8 cellular contexts compared by ENCODE assay signal in the genomic region with DNA sequence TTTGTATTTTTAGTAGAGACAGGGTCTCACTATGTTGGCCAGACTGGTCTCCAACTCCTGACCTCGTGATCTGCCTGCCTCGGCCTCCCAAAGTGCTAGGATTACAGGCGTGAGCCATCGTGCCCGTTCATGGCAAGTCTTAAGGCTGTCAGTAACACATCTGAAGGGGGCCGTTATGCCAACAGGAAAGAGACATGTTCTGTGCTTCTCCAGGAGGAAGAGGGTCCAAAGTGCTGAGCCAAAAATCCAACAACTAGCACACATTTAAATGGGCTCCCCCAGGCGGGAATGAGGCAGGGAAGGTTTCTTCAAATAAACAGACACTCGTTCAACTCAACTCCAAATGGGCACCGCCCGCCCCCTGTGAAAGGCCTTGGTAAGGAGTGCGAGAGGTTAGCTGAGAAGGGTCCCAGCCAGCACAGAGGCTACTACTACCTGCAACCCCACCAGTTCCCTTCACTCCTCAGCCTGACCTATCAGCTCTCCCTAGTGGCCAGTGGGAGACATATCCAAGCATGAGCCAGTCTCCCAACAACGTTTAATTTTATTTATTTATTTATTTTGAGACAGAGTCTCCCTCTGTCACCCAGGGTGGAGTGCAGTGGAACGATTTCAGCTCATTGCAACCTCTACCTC.
DNase-seq lines count a peak whose midpoint lies in the region; ATAC-seq, FAIRE-seq and TF ChIP-seq lines count a peak whose summit lies in the region.

No MANE protein-coding gene starts in this region.

- no peaks in the 10 kb centered on the region for H3K79me2 ChIP-seq in K562 (ENCODE audit: control insufficient read depth, insufficient read depth, low read length)

- no peak for FAIRE-seq in K562 (lab: Jason Lieb, UNC)

- 0% methylated on average over 8 of the region's 13 CpGs for WGBS in K562 (ENCODE audit: insufficient coverage, low coverage, missing lambda C conversion rate)
- 68 to 73% methylated on average over 13 of the region's 13 CpGs for WGBS in upper lobe of left lung, 2 donors

- H3K27me3 ChIP-seq in K562 (ENCODE audit: control insufficient read depth in 2 of 2, insufficient read depth in 2 of 2, low read length in 2 of 2), result peaks cover 0 to 10% of the 10 kb centered on the region in 2 experiments; a peak in 3 of 5 replicates
- H3K27me3 ChIP-seq in kidney epithelial cell (ENCODE audit: control insufficient read depth, insufficient read depth, low read length), result no peaks in the 10 kb centered on the region
- H3K27me3 ChIP-seq in upper lobe of left lung, result no peaks in the 10 kb centered on the region

- TF ChIP-seq RAD21 in K562 (CRISPR knock-in tag; conservative IDR thresholded peaks at IDR 0.05 in 1 of 2, IDR thresholded peaks at IDR 0.05 in 1 of 2), result peak in 1 of 2 experiments; percentile 38; a peak in 2 of 4 replicates

- no TSS peak for BruUV-seq in K562 (replicated peaks; lab: Mats Ljungman, UMichigan)

- CTCF ChIA-PET in K562 (lab: Yijun Ruan, JAX; ENCODE audit: low intra/inter-chr PET ratio), result interaction anchor here (1.0 kb wide), 1 partner anchor 143 kb away, joined by 4 read pairs; no protein-coding TSS in a partner anchor

- ATAC-seq in K562 (peak; percentile 85), upper lobe of left lung (ENCODE audit: low FRiP score in 2 of 2) (peak; percentile 45 to 76)

- H3K9me1 ChIP-seq in K562 (ENCODE audit: control insufficient read depth, insufficient read depth, low read length), result no peaks in the 10 kb centered on the region

- H3K9me3 ChIP-seq in K562 (replicated peaks; ENCODE audit: control insufficient read depth, insufficient read depth, low read depth, low read length) (no peaks in the 10 kb centered on the region), upper lobe of left lung (no peaks in the 10 kb centered on the region)

- intact Hi-C loops in K562 (cut with micrococcal nuclease), result no loop called here

- H3K4me2 ChIP-seq in K562 (ENCODE audit: insufficient read depth, low read length), result no peak overlapping the region

- TF ChIP-seq POLR2A in NB4 (IDR thresholded peaks at IDR 0.05; ENCODE audit: extremely low read depth, insufficient read length) (no peak), K562 (conservative IDR thresholded peaks at IDR 0.05) (no peak), upper lobe of left lung (IDR thresholded peaks at IDR 0.05) (no peak)

- H3K27ac ChIP-seq in K562 (ENCODE audit: extremely low read depth, low read depth, low read length), result no peak overlapping the region
- H3K27ac ChIP-seq in upper lobe of left lung, result no peak overlapping the region

- no peak overlapping the region for H3K9ac ChIP-seq in K562 (ENCODE audit: insufficient read depth in 1 of 2, low read depth in 2 of 2, low read length in 2 of 2)

- no peaks in the 10 kb centered on the region for H3K36me3 ChIP-seq in K562 (ENCODE audit: control insufficient read depth, insufficient read depth, low read length)
- no peaks in the 10 kb centered on the region for H3K36me3 ChIP-seq in kidney epithelial cell (ENCODE audit: control insufficient read depth, insufficient read depth, low read length)
- no peaks in the 10 kb centered on the region for H3K36me3 ChIP-seq in upper lobe of left lung

- no peak overlapping the region for H3K4me3 ChIP-seq in NB4 (ENCODE audit: low read depth, low read length)
- H3K4me3 ChIP-seq in K562, result no peak overlapping the region
- no peak overlapping the region for H3K4me3 ChIP-seq in kidney epithelial cell (ENCODE audit: low read depth, low read length)
- no peak overlapping the region for H3K4me3 ChIP-seq in upper lobe of left lung

- peak; percentile 6 for DNase-seq in NCI-H2227 (lab: John Stamatoyannopoulos, UW; ENCODE audit: unreplicated experiment)
- no peak for DNase-seq in NCI-H2227 treated with DMSO at 0.1 percent for 48 hours (lab: John Stamatoyannopoulos, UW)
- DNase-seq in NB4 (ENCODE audit: low read depth), result peak; percentile 95
- peak in 2 of 4 experiments; percentile 10 to 28 for DNase-seq in K562 (ENCODE audit: extremely low read depth in 1 of 4, low spot score in 3 of 4)
- DNase-seq in kidney epithelial cell (ENCODE audit: low read depth), result no peak
- peak in 1 of 2 donors; percentile 28 for DNase-seq in upper lobe of left lung
- no peak for DNase-seq in activated effector memory CD4-positive, alpha-beta T cell treated with Interleukin-2 at 50 U/mL for 16 hours
- DNase-seq in NOMO-1 (lab: John Stamatoyannopoulos, UW; ENCODE audit: unreplicated experiment in 2 of 2), result no peak

- POLR2A ChIA-PET in K562 (lab: Yijun Ruan, JAX), result no interaction called here

- in situ Hi-C loops in K562 (cut with MboI), result loop anchor here (25.0 kb wide), 1 partner anchor 145 kb away; no protein-coding TSS in a partner anchor

- no peaks in the 10 kb centered on the region for H3K4me1 ChIP-seq in K562 (replicated peaks in 1 of 2; ENCODE audit: control insufficient read depth in 2 of 2, insufficient read depth in 2 of 2, low read length in 2 of 2)
- peaks cover 0 to 10% (median 9%) of the 10 kb centered on the region in 4 donors for H3K4me1 ChIP-seq in upper lobe of left lung

- H2AFZ ChIP-seq in K562 (ENCODE audit: low read depth, low read length), result no peak overlapping the region

- TF ChIP-seq CTCF in NB4 (IDR thresholded peaks at IDR 0.05; ENCODE audit: low read depth, low read length) (peak; percentile 84), K562 (IDR thresholded peaks at IDR 0.05 in 2 of 3, conservative IDR thresholded peaks at IDR 0.05 in 1 of 3; ENCODE audit: insufficient read depth in 2 of 3, low read depth in 1 of 3, low read length in 3 of 3) (peak; percentile 38 to 43 (median 43); a peak in 3 of 6 replicates), kidney epithelial cell (IDR thresholded peaks at IDR 0.05; ENCODE audit: insufficient read depth, low read length, poor library complexity, severe bottlenecking) (peak; percentile 49), upper lobe of left lung (IDR thresholded peaks at IDR 0.05) (peak in 5 of 6 experiments; percentile 33 to 50 (median 44))

- TF ChIP-seq EP300 in K562 (IDR thresholded peaks at IDR 0.05; ENCODE audit: low read length) (no peak), upper lobe of left lung (IDR thresholded peaks at IDR 0.05) (no peak)

- H4K20me1 ChIP-seq in K562 (replicated peaks; ENCODE audit: control insufficient read depth, insufficient read depth, low read length), result no peaks in the 10 kb centered on the region

TF ChIP-seq in K562, 482 proteins besides CTCF, POLR2A, EP300 and RAD21 (continues in another document):
- no peak for TF ChIP-seq CBX2 (IDR thresholded peaks at IDR 0.05; ENCODE audit: insufficient read depth, low read length, poor library complexity, severe bottlenecking)
- no peak for TF ChIP-seq MAFK (IDR thresholded peaks at IDR 0.05; ENCODE audit: low read length)
- TF ChIP-seq, protein P1, sequence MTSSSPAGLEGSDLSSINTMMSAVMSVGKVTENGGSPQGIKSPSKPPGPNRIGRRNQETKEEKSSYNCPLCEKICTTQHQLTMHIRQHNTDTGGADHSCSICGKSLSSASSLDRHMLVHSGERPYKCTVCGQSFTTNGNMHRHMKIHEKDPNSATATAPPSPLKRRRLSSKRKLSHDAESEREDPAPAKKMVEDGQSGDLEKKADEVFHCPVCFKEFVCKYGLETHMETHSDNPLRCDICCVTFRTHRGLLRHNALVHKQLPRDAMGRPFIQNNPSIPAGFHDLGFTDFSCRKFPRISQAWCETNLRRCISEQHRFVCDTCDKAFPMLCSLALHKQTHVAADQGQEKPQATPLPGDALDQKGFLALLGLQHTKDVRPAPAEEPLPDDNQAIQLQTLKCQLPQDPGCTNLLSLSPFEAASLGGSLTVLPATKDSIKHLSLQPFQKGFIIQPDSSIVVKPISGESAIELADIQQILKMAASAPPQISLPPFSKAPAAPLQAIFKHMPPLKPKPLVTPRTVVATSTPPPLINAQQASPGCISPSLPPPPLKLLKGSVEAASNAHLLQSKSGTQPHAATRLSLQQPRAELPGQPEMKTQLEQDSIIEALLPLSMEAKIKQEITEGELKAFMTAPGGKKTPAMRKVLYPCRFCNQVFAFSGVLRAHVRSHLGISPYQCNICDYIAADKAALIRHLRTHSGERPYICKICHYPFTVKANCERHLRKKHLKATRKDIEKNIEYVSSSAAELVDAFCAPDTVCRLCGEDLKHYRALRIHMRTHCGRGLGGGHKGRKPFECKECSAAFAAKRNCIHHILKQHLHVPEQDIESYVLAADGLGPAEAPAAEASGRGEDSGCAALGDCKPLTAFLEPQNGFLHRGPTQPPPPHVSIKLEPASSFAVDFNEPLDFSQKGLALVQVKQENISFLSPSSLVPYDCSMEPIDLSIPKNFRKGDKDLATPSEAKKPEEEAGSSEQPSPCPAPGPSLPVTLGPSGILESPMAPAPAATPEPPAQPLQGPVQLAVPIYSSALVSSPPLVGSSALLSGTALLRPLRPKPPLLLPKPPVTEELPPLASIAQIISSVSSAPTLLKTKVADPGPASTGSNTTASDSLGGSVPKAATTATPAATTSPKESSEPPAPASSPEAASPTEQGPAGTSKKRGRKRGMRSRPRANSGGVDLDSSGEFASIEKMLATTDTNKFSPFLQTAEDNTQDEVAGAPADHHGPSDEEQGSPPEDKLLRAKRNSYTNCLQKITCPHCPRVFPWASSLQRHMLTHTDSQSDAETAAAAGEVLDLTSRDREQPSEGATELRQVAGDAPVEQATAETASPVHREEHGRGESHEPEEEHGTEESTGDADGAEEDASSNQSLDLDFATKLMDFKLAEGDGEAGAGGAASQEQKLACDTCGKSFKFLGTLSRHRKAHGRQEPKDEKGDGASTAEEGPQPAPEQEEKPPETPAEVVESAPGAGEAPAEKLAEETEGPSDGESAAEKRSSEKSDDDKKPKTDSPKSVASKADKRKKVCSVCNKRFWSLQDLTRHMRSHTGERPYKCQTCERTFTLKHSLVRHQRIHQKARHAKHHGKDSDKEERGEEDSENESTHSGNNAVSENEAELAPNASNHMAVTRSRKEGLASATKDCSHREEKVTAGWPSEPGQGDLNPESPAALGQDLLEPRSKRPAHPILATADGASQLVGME (CRISPR knock-in tag; IDR thresholded peaks at IDR 0.05), result no peak
- TF ChIP-seq, protein P2, sequence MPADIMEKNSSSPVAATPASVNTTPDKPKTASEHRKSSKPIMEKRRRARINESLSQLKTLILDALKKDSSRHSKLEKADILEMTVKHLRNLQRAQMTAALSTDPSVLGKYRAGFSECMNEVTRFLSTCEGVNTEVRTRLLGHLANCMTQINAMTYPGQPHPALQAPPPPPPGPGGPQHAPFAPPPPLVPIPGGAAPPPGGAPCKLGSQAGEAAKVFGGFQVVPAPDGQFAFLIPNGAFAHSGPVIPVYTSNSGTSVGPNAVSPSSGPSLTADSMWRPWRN (IDR thresholded peaks at IDR 0.05; ENCODE audit: low read depth), result no peak
- TF ChIP-seq PHF21A (IDR thresholded peaks at IDR 0.05; ENCODE audit: borderline replicate concordance, low read depth), result no peak
- TF ChIP-seq NR4A1 (CRISPR knock-in tag; IDR thresholded peaks at IDR 0.05), result no peak
- no peak for TF ChIP-seq NR4A1 (tag; IDR thresholded peaks at IDR 0.05)
- no peak for TF ChIP-seq SIN3A (IDR thresholded peaks at IDR 0.05; ENCODE audit: borderline replicate concordance in 2 of 2, control insufficient read depth in 1 of 2, low read depth in 2 of 2, low read length in 2 of 2)

Comparison
In these comparisons a context has a peak if more than half of its experiments do, and no peak if none do; other contexts are left out.
1. DNase-seq: peak in NCI-H2227 (single experiment) and NB4 (single experiment); none in NCI-H2227 treated with DMSO at 0.1 percent for 48 hours (single experiment), kidney epithelial cell (single experiment), activated effector memory CD4-positive, alpha-beta T cell treated with Interleukin-2 at 50 U/mL for 16 hours (single experiment) and NOMO-1 (0 of 2).
2. Peak in every context shown above with its lines, with median percentiles within 50 percentile points of each other: CTCF ChIP-seq.